ENCODE assay signal across 9 cellular contexts in genomic region chr1:150610576-150610975, GRCh38. TPM values are rescaled to one million over a fixed set of nuclear protein-coding genes. Genes with fewer than 3 reads are reported as not detected.
DNase-seq lines count a peak whose midpoint lies in the region; ATAC-seq and TF ChIP-seq lines count a peak whose summit lies in the region.
"Had no signal": no experiment of that assay in that cellular context is flagged by ENCODE, and none has a peak within 500 bp of the region (broad histone marks: within the 10 kb centered on the region; RNA-seq: fewer than 3 reads in every experiment).

No MANE protein-coding gene starts in this region.

- no peak for TF ChIP-seq POLR2A in Peyer's patch (IDR thresholded peaks at IDR 0.05)

- no peaks in the 10 kb centered on the region for H3K9me3 Mint-ChIP-seq in CD4-positive, CD25-positive, alpha-beta regulatory T cell
- H3K9me3 Mint-ChIP-seq in endothelial cell (ENCODE audit: unreplicated experiment), result no peaks in the 10 kb centered on the region

- H3K27me3 ChIP-seq in CD4-positive, CD25-positive, alpha-beta regulatory T cell (ENCODE audit: control insufficient read depth, insufficient read depth, low read length), result no peaks in the 10 kb centered on the region
- no peaks in the 10 kb centered on the region for H3K27me3 ChIP-seq in Peyer's patch
- H3K27me3 ChIP-seq in psoas muscle (ENCODE audit: insufficient read depth in 3 of 3, low read length in 2 of 3), result no peaks in the 10 kb centered on the region

- H3K27ac ChIP-seq in CD4-positive, CD25-positive, alpha-beta regulatory T cell (ENCODE audit: insufficient read depth, low read length, poor library complexity, severe bottlenecking), result peak overlapping the region; percentile 90
- H3K27ac ChIP-seq in Peyer's patch, result peak overlapping the region; percentile 57 to 91 (median 84)
- H3K27ac ChIP-seq in psoas muscle, result peak overlapping the region; percentile 70

- intact Hi-C loops in psoas muscle (cut with DNase I), result no loop called here

- peak overlapping the region in 1 of 4 donors; percentile 68 for H3K4me3 Mint-ChIP-seq in CD4-positive, CD25-positive, alpha-beta regulatory T cell
- no peak overlapping the region for H3K4me3 Mint-ChIP-seq in endothelial cell (ENCODE audit: unreplicated experiment)

- no peak for ATAC-seq in CD4-positive, CD25-positive, alpha-beta regulatory T cell (ENCODE audit: low read depth in 2 of 2)
- ATAC-seq in psoas muscle (no peak), GM21723 (IDR thresholded peaks at IDR 0.05; ENCODE audit: unreplicated experiment) (no peak), HG03432 (IDR thresholded peaks at IDR 0.05; ENCODE audit: unreplicated experiment) (no peak), GM18519 (IDR thresholded peaks at IDR 0.05; ENCODE audit: low FRiP score, unreplicated experiment) (no peak)

- H3K36me3 ChIP-seq in CD4-positive, CD25-positive, alpha-beta regulatory T cell (ENCODE audit: control insufficient read depth, insufficient read depth, low read length), result peaks cover 4% of the 10 kb centered on the region
- H3K36me3 ChIP-seq in Peyer's patch (no peaks in the 10 kb centered on the region), psoas muscle (ENCODE audit: insufficient read depth in 1 of 2, low read depth in 1 of 2) (peaks cover 0 to 7% of the 10 kb centered on the region in 2 donors)

- 97 to 99% (median 98%) methylated on average over 4 of the region's 4 CpGs for WGBS in psoas muscle, 3 donors

- H3K4me1 ChIP-seq in CD4-positive, CD25-positive, alpha-beta regulatory T cell (ENCODE audit: control insufficient read depth, insufficient read depth, low read length, poor library complexity, severe bottlenecking), result peaks cover 43% of the 10 kb centered on the region
- H3K4me1 ChIP-seq in Peyer's patch (peaks cover 0 to 57% (median 21%) of the 10 kb centered on the region in 4 donors), psoas muscle (peaks cover 14% of the 10 kb centered on the region)

- no peak overlapping the region for H3K4me3 ChIP-seq in CD4-positive, CD25-positive, alpha-beta regulatory T cell (ENCODE audit: low read depth, low read length)
- H3K4me3 ChIP-seq in Peyer's patch (no peak overlapping the region), psoas muscle (no peak overlapping the region)

- peaks cover 17% of the 10 kb centered on the region for H3K36me3 Mint-ChIP-seq in CD4-positive, CD25-positive, alpha-beta regulatory T cell
- peaks cover 3% of the 10 kb centered on the region for H3K36me3 Mint-ChIP-seq in endothelial cell (ENCODE audit: low read depth, unreplicated experiment)

- peak overlapping the region; percentile 55 to 84 (median 74) for H3K27ac Mint-ChIP-seq in CD4-positive, CD25-positive, alpha-beta regulatory T cell
- peak overlapping the region; percentile 98 for H3K27ac Mint-ChIP-seq in endothelial cell (ENCODE audit: unreplicated experiment)

- TF ChIP-seq CTCF in Peyer's patch (IDR thresholded peaks at IDR 0.05), result no peak
- TF ChIP-seq CTCF in endothelial cell (IDR thresholded peaks at IDR 0.05; ENCODE audit: unreplicated experiment), result no peak
- no peak for TF ChIP-seq CTCF in psoas muscle (IDR thresholded peaks at IDR 0.05)

- H3K4me1 Mint-ChIP-seq in CD4-positive, CD25-positive, alpha-beta regulatory T cell, result peaks cover 22 to 47% (median 38%) of the 10 kb centered on the region in 4 donors
- H3K4me1 Mint-ChIP-seq in endothelial cell (ENCODE audit: unreplicated experiment), result peaks cover 28% of the 10 kb centered on the region

- H3K9me3 ChIP-seq in CD4-positive, CD25-positive, alpha-beta regulatory T cell (ENCODE audit: control insufficient read depth in 2 of 2, low read length in 2 of 2), result no peaks in the 10 kb centered on the region
- H3K9me3 ChIP-seq in Peyer's patch (no peaks in the 10 kb centered on the region), psoas muscle (no peaks in the 10 kb centered on the region)

- no peak for DNase-seq in CD4-positive, CD25-positive, alpha-beta regulatory T cell
- no peak for DNase-seq in Peyer's patch
- DNase-seq in endothelial cell (ENCODE audit: low spot score), result no peak
- DNase-seq in psoas muscle, result no peak
- no peak for DNase-seq in cerebellum (ENCODE audit: low spot score)
- DNase-seq: NCI-H1436 treated with DMSO at 0.1 percent for 48 hours had no signal

- peaks cover 5% of the 10 kb centered on the region for H3K27me3 Mint-ChIP-seq in CD4-positive, CD25-positive, alpha-beta regulatory T cell
- peaks cover 4% of the 10 kb centered on the region for H3K27me3 Mint-ChIP-seq in endothelial cell (ENCODE audit: unreplicated experiment)

RNA-seq across cellular contexts. Expression of gene ENSA, which starts 18.8 kb away (rescaled TPM):
- 169 TPM for total RNA-seq in CD4-positive, CD25-positive, alpha-beta regulatory T cell
- polyA plus RNA-seq in CD4-positive, CD25-positive, alpha-beta regulatory T cell, result 10 to 100 TPM; 41.2 to 61.9 (median 52.4) TPM
- total RNA-seq in Peyer's patch (100 to 1,000 TPM; 173 to 231 (median 206) TPM), endothelial cell (ENCODE audit: unreplicated experiment) (200 TPM), psoas muscle (100 to 1,000 TPM; 120 to 196 (median 162) TPM), cerebellum (102 TPM)
- polyA plus RNA-seq in psoas muscle, result 100 to 1,000 TPM in 2 of 3 donors, 10 to 100 TPM in 1; 76.7 to 199 (median 130) TPM

RNA-seq across cellular contexts. Expression of gene MCL1, which starts 31.2 kb away (rescaled TPM):
- total RNA-seq in CD4-positive, CD25-positive, alpha-beta regulatory T cell, result 764 TPM
- 100 to 1,000 TPM; 167 to 209 (median 178) TPM for polyA plus RNA-seq in CD4-positive, CD25-positive, alpha-beta regulatory T cell
- 100 to 1,000 TPM; 102 to 154 (median 140) TPM for total RNA-seq in Peyer's patch
- total RNA-seq in endothelial cell (ENCODE audit: unreplicated experiment), result 193 TPM
- 100 to 1,000 TPM; 101 to 192 (median 129) TPM for total RNA-seq in psoas muscle
- polyA plus RNA-seq in psoas muscle, result 100 to 1,000 TPM in 2 of 3 donors, 10 to 100 TPM in 1; 97.2 to 179 (median 108) TPM
- 86.7 TPM for total RNA-seq in cerebellum
